ENCODE assay signal across 16 cellular contexts in the genomic region with DNA sequence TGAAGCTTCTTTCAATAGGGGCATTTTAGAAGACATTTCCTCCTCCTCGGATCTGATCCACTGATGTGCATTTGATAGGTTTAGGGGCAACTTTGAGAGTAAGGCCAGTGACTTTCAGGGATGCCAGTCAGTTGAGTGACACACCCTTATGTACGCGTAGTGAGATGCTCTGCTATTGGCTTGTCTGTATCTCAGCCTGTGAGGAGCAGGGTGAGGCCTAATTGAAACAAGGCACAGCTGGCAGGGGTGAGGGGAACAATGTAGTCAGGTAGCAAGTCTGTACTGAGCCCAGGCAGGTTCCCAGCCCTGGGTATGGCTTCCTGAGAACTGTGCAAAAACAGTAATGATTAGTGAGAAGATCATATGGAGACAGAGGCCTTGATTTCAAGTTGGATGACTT.
DNase-seq lines count a peak whose midpoint lies in the region; ATAC-seq lines count a peak whose summit lies in the region.
"Had no signal": no experiment of that assay in that cellular context is flagged by ENCODE, and none has a peak within 500 bp of the region (broad histone marks: within the 10 kb centered on the region; RNA-seq: fewer than 3 reads in every experiment).

No MANE protein-coding gene starts in this region.

- WGBS in esophagus, 2 donors, result 48 to 54% methylated on average over 3 of the region's 3 CpGs

- peak overlapping the region; percentile 13 to 77 for H3K27ac ChIP-seq in esophagus (ENCODE audit: low read depth in 2 of 2, low read length in 1 of 2)
- H3K27ac ChIP-seq: 22Rv1, hepatocyte had no signal

- H3K9me3 Mint-ChIP-seq in stimulated activated naive B cell treated with anti-CD40 and anti-IgM and Interleukin-4, amounts not matched to agents 10 μg/mL and 1 μg/mL and 100 μg/mL, for 72 hours, result no peaks in the 10 kb centered on the region
- H3K9me3 Mint-ChIP-seq: activated B cell treated with CpG ODN at 0.5 μM for 24 hours had no signal

- H3K27ac Mint-ChIP-seq in stimulated activated naive B cell treated with anti-CD40 and anti-IgM and Interleukin-4, amounts not matched to agents 10 μg/mL and 1 μg/mL and 100 μg/mL, for 72 hours, result peak overlapping the region; percentile 31

- DNase-seq in DMS153 (lab: John Stamatoyannopoulos, UW) (peak; percentile 0), DMS153 treated with DMSO at 0.1 percent for 48 hours (lab: John Stamatoyannopoulos, UW; ENCODE audit: unreplicated experiment) (no peak), DMS79 treated with DMSO at 0.1 percent for 48 hours (lab: John Stamatoyannopoulos, UW) (no peak), NCI-H2107 treated with DMSO at 0.1 percent for 48 hours (lab: John Stamatoyannopoulos, UW; ENCODE audit: unreplicated experiment) (no peak), activated gamma-delta T cell (lab: John Stamatoyannopoulos, UW) (no peak)
- DNase-seq in activated CD4-positive, alpha-beta T cell treated with anti-CD3 and anti-CD28 coated beads, Interleukin-2, amount 50 U/mL, for 4 hours, result peak; percentile 10 to 18
- no peak for DNase-seq in stimulated activated naive B cell treated with anti-CD40 and anti-IgM and Interleukin-4, amounts not matched to agents 10 μg/mL and 1 μg/mL and 100 μg/mL, for 72 hours
- DNase-seq: activated B cell treated with CpG ODN at 0.5 μM for 24 hours; amygdala; NCI-H1436 treated with DMSO at 0.1 percent for 48 hours; NK-92 treated with Interleukin-12 subunit alpha and Interleukin-12 subunit beta, amount 100 ng/mL, for 24 hours; SK-N-SH had no signal

- H3K36me3 Mint-ChIP-seq in stimulated activated naive B cell treated with anti-CD40 and anti-IgM and Interleukin-4, amounts not matched to agents 10 μg/mL and 1 μg/mL and 100 μg/mL, for 72 hours, result peaks cover 10 to 14% of the 10 kb centered on the region in 2 donors

- ATAC-seq in stimulated activated naive B cell treated with anti-CD40 and anti-IgM and Interleukin-4, amounts not matched to agents 10 μg/mL and 1 μg/mL and 100 μg/mL, for 72 hours (replicated peaks), result peak; percentile 41

- H3K4me1 ChIP-seq in esophagus (ENCODE audit: control insufficient read depth in 2 of 2, insufficient read depth in 2 of 2, low read length in 1 of 2), result peaks cover 0 to 2% of the 10 kb centered on the region in 2 donors

- peaks cover 34 to 75% of the 10 kb centered on the region in 2 donors for H3K4me1 Mint-ChIP-seq in stimulated activated naive B cell treated with anti-CD40 and anti-IgM and Interleukin-4, amounts not matched to agents 10 μg/mL and 1 μg/mL and 100 μg/mL, for 72 hours

- H3K4me3 Mint-ChIP-seq in stimulated activated naive B cell treated with anti-CD40 and anti-IgM and Interleukin-4, amounts not matched to agents 10 μg/mL and 1 μg/mL and 100 μg/mL, for 72 hours, result no peak overlapping the region

- H3K27me3 Mint-ChIP-seq in stimulated activated naive B cell treated with anti-CD40 and anti-IgM and Interleukin-4, amounts not matched to agents 10 μg/mL and 1 μg/mL and 100 μg/mL, for 72 hours, result no peaks in the 10 kb centered on the region
- H3K27me3 Mint-ChIP-seq: activated B cell treated with CpG ODN at 0.5 μM for 24 hours had no signal

- no peaks in the 10 kb centered on the region for H3K27me3 ChIP-seq in esophagus (ENCODE audit: control insufficient read depth in 1 of 2, insufficient read depth in 2 of 2, low read length in 2 of 2)
- H3K27me3 ChIP-seq: hepatocyte had no signal

- H3K36me3 ChIP-seq in esophagus (ENCODE audit: control insufficient read depth in 2 of 2, insufficient read depth in 2 of 2, low read length in 1 of 2), result no peaks in the 10 kb centered on the region

- no peaks in the 10 kb centered on the region for H3K9me3 ChIP-seq in esophagus (ENCODE audit: control insufficient read depth in 2 of 2, insufficient read depth in 1 of 2, low read depth in 1 of 2, low read length in 1 of 2)
- H3K9me3 ChIP-seq: SK-N-SH had no signal

- H3K4me3 ChIP-seq in esophagus (ENCODE audit: low read depth in 1 of 2, low read length in 2 of 2), result no peak overlapping the region
- H3K4me3 ChIP-seq: hepatocyte, lung had no signal

Comparison
In these comparisons a context has a peak if more than half of its experiments do, and no peak if none do; other contexts are left out.
1. DNase-seq: peak in DMS153 (single experiment) and activated CD4-positive, alpha-beta T cell treated with anti-CD3 and anti-CD28 coated beads, Interleukin-2, amount 50 U/mL, for 4 hours (2 of 2); none in DMS153 treated with DMSO at 0.1 percent for 48 hours (single experiment), stimulated activated naive B cell treated with anti-CD40 and anti-IgM and Interleukin-4, amounts not matched to agents 10 μg/mL and 1 μg/mL and 100 μg/mL, for 72 hours (single experiment), DMS79 treated with DMSO at 0.1 percent for 48 hours (single experiment), NCI-H2107 treated with DMSO at 0.1 percent for 48 hours (single experiment) and activated gamma-delta T cell (single experiment).